In genomic region chr10:85548038-85548437, GRCh38 we compare ENCODE assay signal across 9 cellular contexts.
A peak's percentile ranks its signal among the peaks of the same experiment; 100 is the strongest.
DNase-seq lines count a peak whose midpoint lies in the region; ATAC-seq, FAIRE-seq and TF ChIP-seq lines count a peak whose summit lies in the region.
"Had no signal": no experiment of that assay in that cellular context is flagged by ENCODE, and none has a peak within 500 bp of the region (broad histone marks: within the 10 kb centered on the region; RNA-seq: fewer than 3 reads in every experiment).

No MANE protein-coding gene starts in this region.

- H2AFZ ChIP-seq in keratinocyte (ENCODE audit: control insufficient read depth, low read length): no peak overlapping the region

- no peaks in the 10 kb centered on the region for H3K36me3 ChIP-seq in keratinocyte (ENCODE audit: control insufficient read depth in 2 of 2, extremely low read depth in 1 of 2, insufficient read depth in 2 of 2, low read length in 2 of 2)
- H3K36me3 ChIP-seq: gastrocnemius medialis had no signal

- DNase-seq in C1 segment of cervical spinal cord (lab: John Stamatoyannopoulos, UW): peak in 8 of 14 donors; percentile 7 to 44 (median 18)
- peak; percentile 39 for DNase-seq in NCI-H2227 treated with DMSO at 0.1 percent for 48 hours (lab: John Stamatoyannopoulos, UW)
- peak in 42 of 56 donors; percentile 2 to 85 (median 28) for DNase-seq in amygdala (lab: John Stamatoyannopoulos, UW)
- peak; percentile 32 for DNase-seq in keratinocyte (ENCODE audit: low read depth, low spot score)
- peak; percentile 64 for DNase-seq in ureter (ENCODE audit: low spot score)
- no peak for DNase-seq in GM03348 (ENCODE audit: low spot score)
- DNase-seq: gastrocnemius medialis had no signal

- no peak overlapping the region for H3K27ac ChIP-seq in keratinocyte (ENCODE audit: control insufficient read depth, insufficient read depth, low read length)
- H3K27ac ChIP-seq: gastrocnemius medialis had no signal

- no peaks in the 10 kb centered on the region for H3K79me2 ChIP-seq in keratinocyte (ENCODE audit: control insufficient read depth, insufficient read depth, low read length)

- peak; percentile 92 for ATAC-seq in GM18861 (IDR thresholded peaks at IDR 0.05; ENCODE audit: unreplicated experiment)
- peak; percentile 85 for ATAC-seq in HG02973 (IDR thresholded peaks at IDR 0.05; ENCODE audit: unreplicated experiment)

- no peak overlapping the region for H3K4me2 ChIP-seq in keratinocyte (ENCODE audit: control insufficient read depth, extremely low read depth, insufficient read depth, low read depth, low read length)

- H4K20me1 ChIP-seq in keratinocyte (ENCODE audit: control insufficient read depth, extremely low read depth, insufficient read depth, low read length): no peaks in the 10 kb centered on the region

- FAIRE-seq in keratinocyte (lab: Jason Lieb, UNC): peak; percentile 97

- no peaks in the 10 kb centered on the region for H3K9me1 ChIP-seq in keratinocyte (ENCODE audit: control insufficient read depth, extremely low read depth, insufficient read depth, low read length)

- H3K9me3 ChIP-seq in keratinocyte (ENCODE audit: control insufficient read depth, low read depth, low read length): no peaks in the 10 kb centered on the region
- H3K9me3 ChIP-seq: gastrocnemius medialis had no signal

- H3K27me3 ChIP-seq in keratinocyte (ENCODE audit: control insufficient read depth, extremely low read depth, insufficient read depth, low read length): no peaks in the 10 kb centered on the region

- H3K4me3 ChIP-seq in keratinocyte (ENCODE audit: control insufficient read depth in 2 of 3, extremely low read depth in 1 of 3, insufficient read depth in 2 of 3, low read depth in 1 of 3, low read length in 3 of 3): no peak overlapping the region
- H3K4me3 ChIP-seq: gastrocnemius medialis had no signal

- H3K9ac ChIP-seq in keratinocyte (ENCODE audit: control insufficient read depth, extremely low read depth, insufficient read depth, low read length): no peak overlapping the region

- peak; percentile 48 to 82 (median 63) for TF ChIP-seq CTCF in keratinocyte (optimal IDR thresholded peaks at IDR 0.05 in 1 of 3, IDR thresholded peaks at IDR 0.05 in 1 of 3, conservative IDR thresholded peaks at IDR 0.05 in 1 of 3; ENCODE audit: extremely low read depth in 1 of 3, insufficient read depth in 2 of 3, low read length in 3 of 3)

- peaks cover 5% of the 10 kb centered on the region for H3K4me1 ChIP-seq in keratinocyte (ENCODE audit: control insufficient read depth, extremely low read depth, insufficient read depth, low read length)
- H3K4me1 ChIP-seq: gastrocnemius medialis had no signal

- dilution Hi-C loops in keratinocyte (cut with MboI; ENCODE audit: extremely low pct_ligation_motif_present, low sequenced_read_pairs): no loop called here
